ENCODE assay signal across 9 cellular contexts in genomic region chrX:134797390-134797700, GRCh38. TPM values are rescaled to one million over a fixed set of nuclear protein-coding genes. Genes with fewer than 3 reads are reported as not detected.
DNase-seq lines count a peak whose midpoint lies in the region; ATAC-seq, FAIRE-seq and TF ChIP-seq lines count a peak whose summit lies in the region.
"Had no signal": no experiment of that assay in that cellular context is flagged by ENCODE, and none has a peak within 500 bp of the region (broad histone marks: within the 10 kb centered on the region; RNA-seq: fewer than 3 reads in every experiment).

No MANE protein-coding gene starts in this region.

- no peak for TF ChIP-seq POLR2A in sigmoid colon (IDR thresholded peaks at IDR 0.05)

- 17 to 20% methylated on average over 7 of the region's 7 CpGs for WGBS in sigmoid colon, 2 donors

- peaks cover 2% of the 10 kb centered on the region for H3K4me1 ChIP-seq in RWPE2 (ENCODE audit: insufficient read depth, poor library complexity, severe bottlenecking)
- H3K4me1 ChIP-seq in sigmoid colon, result peaks cover 0 to 8% (median 4%) of the 10 kb centered on the region in 4 donors

- H3K9me3 ChIP-seq in RWPE2 (ENCODE audit: severe bottlenecking), result no peaks in the 10 kb centered on the region
- H3K9me3 ChIP-seq in sigmoid colon, result no peaks in the 10 kb centered on the region

- peak overlapping the region; percentile 55 for H3K4me3 ChIP-seq in RWPE2 (ENCODE audit: severe bottlenecking)
- peak overlapping the region; percentile 75 for H3K4me3 ChIP-seq in fibroblast of pulmonary artery (replicated peaks; ENCODE audit: low read depth, low read length)
- H3K4me3 ChIP-seq in sigmoid colon, result peak overlapping the region; percentile 46 to 85 (median 80)

- H3K36me3 ChIP-seq in RWPE2 (ENCODE audit: low read depth), result peaks cover 6% of the 10 kb centered on the region; the same call in 1 of the 2 replicates
- H3K36me3 ChIP-seq in sigmoid colon, result peaks cover 0 to 6% (median 0%) of the 10 kb centered on the region in 4 donors

- TF ChIP-seq CTCF in RWPE2 (IDR thresholded peaks at IDR 0.05; ENCODE audit: poor library complexity, severe bottlenecking) (no peak), fibroblast of pulmonary artery (IDR thresholded peaks at IDR 0.05; ENCODE audit: low read length, missing control alignments) (no peak), sigmoid colon (IDR thresholded peaks at IDR 0.05) (no peak)

- H3K27me3 ChIP-seq in RWPE2 (ENCODE audit: insufficient read depth, poor library complexity, severe bottlenecking) (no peaks in the 10 kb centered on the region), sigmoid colon (no peaks in the 10 kb centered on the region)

- H3K27ac ChIP-seq in RWPE2 (ENCODE audit: poor library complexity, severe bottlenecking), result peak overlapping the region; percentile 29
- H3K27ac ChIP-seq in sigmoid colon, result peak overlapping the region in 1 of 4 donors; percentile 78

- no peak for TF ChIP-seq EP300 in sigmoid colon (IDR thresholded peaks at IDR 0.05)

- ATAC-seq in RWPE2 (ENCODE audit: low read depth), result no peak
- no peak for ATAC-seq in HG02678 (IDR thresholded peaks at IDR 0.05; ENCODE audit: unreplicated experiment)

- FAIRE-seq in GM19239 (lab: Jason Lieb, UNC), result peak; percentile 90
- FAIRE-seq: urothelium cell line had no signal

- intact Hi-C loops in sigmoid colon (cut with DNase I), result no loop called here

- no peak for DNase-seq in GM19239 (ENCODE audit: insufficient read length, low spot score)
- no peak for DNase-seq in RWPE2 (ENCODE audit: low spot score)
- DNase-seq in fibroblast of pulmonary artery (ENCODE audit: low read depth), result no peak
- DNase-seq in sigmoid colon, result no peak
- no peak for DNase-seq in activated effector memory CD4-positive, alpha-beta T cell treated with Interleukin-2 at 50 U/mL for 16 hours
- DNase-seq in nucleus accumbens (lab: John Stamatoyannopoulos, UW), result no peak
- DNase-seq in NCI-H345 (lab: John Stamatoyannopoulos, UW), result no peak

RNA-seq across cellular contexts. Expression of gene PABIR2, which starts 0.3 kb away (rescaled TPM):
- total RNA-seq in sigmoid colon, result 10 to 100 TPM in 3 of 4 donors, 1 to 10 TPM in 1; 8.2 to 16.9 (median 13.8) TPM
- 10 to 100 TPM; 13.4 to 20.6 (median 16.2) TPM for polyA plus RNA-seq in sigmoid colon
